8 cellular contexts compared by ENCODE assay signal in the genomic region with DNA sequence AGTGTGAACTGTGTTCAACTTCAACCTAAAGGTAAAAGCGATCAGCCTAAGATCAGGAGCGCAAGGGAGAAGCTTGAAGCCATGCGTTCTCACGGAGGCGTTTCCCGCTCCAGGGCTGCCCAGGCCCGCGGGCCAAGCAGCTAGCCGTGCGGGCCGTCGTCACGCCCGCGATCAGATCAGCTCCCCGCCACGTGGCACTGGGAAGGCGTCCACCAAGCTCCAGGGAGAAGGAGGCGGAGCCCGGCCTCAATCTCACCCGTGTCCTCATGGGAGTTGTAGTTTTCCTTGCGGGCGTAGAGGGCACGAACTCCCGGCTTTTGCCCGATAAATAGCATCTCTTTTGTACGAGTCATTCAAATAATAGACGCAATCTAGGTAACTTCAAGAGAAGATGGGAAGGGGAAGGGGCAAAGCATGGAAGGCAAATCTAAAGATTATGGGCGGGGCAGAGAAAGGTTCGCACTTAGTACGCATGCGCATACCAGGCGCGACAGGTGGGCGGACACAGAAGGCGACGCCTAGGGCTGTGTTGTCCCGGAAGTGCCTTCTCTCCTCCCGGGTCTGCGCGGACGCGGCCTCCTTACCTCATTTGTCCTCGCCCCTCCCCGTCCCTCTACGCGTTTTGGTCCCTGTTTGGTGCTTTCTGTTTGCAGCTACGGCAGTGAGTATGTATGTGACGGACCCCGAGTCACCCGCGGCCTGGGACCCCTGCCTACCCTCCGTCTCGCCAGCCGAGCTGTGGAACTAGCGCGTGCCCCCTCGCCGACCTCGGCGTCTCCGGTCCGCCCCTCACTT. TPM values are rescaled to one million over a fixed set of nuclear protein-coding genes. Genes with fewer than 3 reads are reported as not detected.
DNase-seq lines count a peak whose midpoint lies in the region; ATAC-seq and TF ChIP-seq lines count a peak whose summit lies in the region.

No MANE protein-coding gene starts in this region.

- no peaks in the 10 kb centered on the region for H3K36me3 ChIP-seq in liver (ENCODE audit: control insufficient read depth in 4 of 4, insufficient read depth in 3 of 4, low read depth in 1 of 4, low read length in 3 of 4)

- CTCF ChIA-PET in activated CD4-positive, alpha-beta memory T cell treated with anti-CD3 and anti-CD28 coated beads for 36 hours (lab: Charles Lee): interaction anchor here (1.2 kb wide), 1 partner anchor 207 kb away, joined by 3 read pairs; no protein-coding TSS in a partner anchor

- peaks cover 0 to 21% (median 4%) of the 10 kb centered on the region in 4 donors for H3K4me1 ChIP-seq in liver (ENCODE audit: control insufficient read depth in 4 of 4, insufficient read depth in 4 of 4, low read length in 3 of 4)

- peak overlapping the region; percentile 98 for H3K4me3 Mint-ChIP-seq in activated CD4-positive, alpha-beta memory T cell treated with anti-CD3 and anti-CD28 coated beads for 36 hours

- TF ChIP-seq CTCF in dorsolateral prefrontal cortex (IDR thresholded peaks at IDR 0.05 in 54 of 56, conservative IDR thresholded peaks at IDR 0.05 in 2 of 56; ENCODE audit: low read depth in 1 of 56, partially characterized antibody in 56 of 56) (peak in 16 of 56 donors; percentile 5 to 50 (median 18)), liver (IDR thresholded peaks at IDR 0.05; ENCODE audit: low read depth, low read length, missing input control) (no peak)

- WGBS in liver: 2% methylated on average over 63 of the region's 63 CpGs

- ATAC-seq in GM19438 (IDR thresholded peaks at IDR 0.05; ENCODE audit: low read depth, unreplicated experiment): peak; percentile 90
- ATAC-seq in HG03571 (IDR thresholded peaks at IDR 0.05; ENCODE audit: unreplicated experiment): peak; percentile 90

- H3K27me3 ChIP-seq in dorsolateral prefrontal cortex: no peaks in the 10 kb centered on the region
- no peaks in the 10 kb centered on the region for H3K27me3 ChIP-seq in liver (ENCODE audit: control insufficient read depth in 4 of 4, insufficient read depth in 4 of 4, low read length in 3 of 4)

- intact Hi-C loops in activated CD4-positive, alpha-beta memory T cell treated with anti-CD3 and anti-CD28 coated beads for 36 hours (cut with micrococcal nuclease): loop anchor here (1.0 to 5.0 kb wide), 5 partner anchors 41 to 386 kb away; partner anchors contain the start of genes PAX5, ZBTB5 and ZCCHC7
- intact Hi-C loops in dorsolateral prefrontal cortex (cut with DNase I): loop anchor here (1.0 to 5.0 kb wide), 3 partner anchors 41 to 277 kb away; partner anchors contain the start of gene ZCCHC7 (in 2 of the 2)

- peak in 1 of 2 donors; percentile 1 for TF ChIP-seq RAD21 in liver (IDR thresholded peaks at IDR 0.05)

- H3K9me3 ChIP-seq in liver (ENCODE audit: control insufficient read depth in 4 of 4, low read length in 3 of 4): peaks cover 0 to 4% (median under 1%) of the 10 kb centered on the region in 4 donors

- H3K9me3 Mint-ChIP-seq in activated CD4-positive, alpha-beta memory T cell treated with anti-CD3 and anti-CD28 coated beads for 36 hours: peaks cover 3% of the 10 kb centered on the region

- H3K27me3 Mint-ChIP-seq in activated CD4-positive, alpha-beta memory T cell treated with anti-CD3 and anti-CD28 coated beads for 36 hours: peaks cover 8% of the 10 kb centered on the region

- H3K27ac Mint-ChIP-seq in activated CD4-positive, alpha-beta memory T cell treated with anti-CD3 and anti-CD28 coated beads for 36 hours: peak overlapping the region; percentile 93

- H3K27ac ChIP-seq in dorsolateral prefrontal cortex: peak overlapping the region in 57 of 59 donors; percentile 10 to 90 (median 78)
- H3K27ac ChIP-seq in liver (ENCODE audit: low read depth in 1 of 2, low read length in 2 of 2): peak overlapping the region; percentile 71 to 90

- peak overlapping the region; percentile 18 to 52 for H3K9ac ChIP-seq in liver (ENCODE audit: low read depth in 1 of 2, low read length in 2 of 2)

- H3K4me1 Mint-ChIP-seq in activated CD4-positive, alpha-beta memory T cell treated with anti-CD3 and anti-CD28 coated beads for 36 hours (ENCODE audit: low read depth): peaks cover 46% of the 10 kb centered on the region

- POLR2A ChIA-PET in activated CD4-positive, alpha-beta memory T cell treated with anti-CD3 and anti-CD28 coated beads for 36 hours (lab: Charles Lee): interaction anchor here (1.0 to 3.0 kb wide), 4 partner anchors 21 to 42 kb away, joined by 3 to 28 read pairs (median 6); partner anchors contain the start of gene ZCCHC7

- peak; percentile 97 for DNase-seq in CD1c-positive myeloid dendritic cell (ENCODE audit: extremely low spot score)
- peak; percentile 96 for DNase-seq in NCI-H82 (lab: John Stamatoyannopoulos, UW)
- peak; percentile 96 for DNase-seq in activated CD4-positive, alpha-beta memory T cell treated with anti-CD3 and anti-CD28 coated beads for 36 hours
- peak; percentile 86 to 95 (median 92) for DNase-seq in dorsolateral prefrontal cortex
- DNase-seq in stimulated activated CD4-positive, alpha-beta T cell treated with anti-CD3 and anti-CD28 coated beads, Interleukin-4, amount 100 ng/mL, for 1 hour: peak; percentile 91

- H3K36me3 Mint-ChIP-seq in activated CD4-positive, alpha-beta memory T cell treated with anti-CD3 and anti-CD28 coated beads for 36 hours: peaks cover 2% of the 10 kb centered on the region

- H3K4me3 ChIP-seq in dorsolateral prefrontal cortex (peak overlapping the region; percentile 40 to 98 (median 89)), liver (ENCODE audit: low read depth in 1 of 3, low read length in 3 of 3) (peak overlapping the region; percentile 84 to 95 (median 89))

TF ChIP-seq in liver, 16 proteins besides CTCF, POLR2A, EP300 and RAD21 (continues in another document):
- TF ChIP-seq FOXA2 (IDR thresholded peaks at IDR 0.05) (no peak), RXRA (IDR thresholded peaks at IDR 0.05) (peak; percentile 46 to 47), MAX (IDR thresholded peaks at IDR 0.05) (peak; percentile 99), YY1 (IDR thresholded peaks at IDR 0.05) (peak; percentile 43), NR2F2 (IDR thresholded peaks at IDR 0.05) (no peak), SP1 (IDR thresholded peaks at IDR 0.05) (peak; percentile 55), FOXA1 (IDR thresholded peaks at IDR 0.05) (no peak), GABPA (IDR thresholded peaks at IDR 0.05 in 1 of 2, conservative IDR thresholded peaks at IDR 0.05 in 1 of 2) (peak; percentile 12 to 83), HNF4A (conservative IDR thresholded peaks at IDR 0.05) (peak in 1 of 2 donors; percentile 13), JUND (IDR thresholded peaks at IDR 0.05) (no peak), EGR1 (IDR thresholded peaks at IDR 0.05; ENCODE audit: low read depth in 2 of 2) (peak in 1 of 2 donors; percentile 43)
- TF ChIP-seq, protein P1, sequence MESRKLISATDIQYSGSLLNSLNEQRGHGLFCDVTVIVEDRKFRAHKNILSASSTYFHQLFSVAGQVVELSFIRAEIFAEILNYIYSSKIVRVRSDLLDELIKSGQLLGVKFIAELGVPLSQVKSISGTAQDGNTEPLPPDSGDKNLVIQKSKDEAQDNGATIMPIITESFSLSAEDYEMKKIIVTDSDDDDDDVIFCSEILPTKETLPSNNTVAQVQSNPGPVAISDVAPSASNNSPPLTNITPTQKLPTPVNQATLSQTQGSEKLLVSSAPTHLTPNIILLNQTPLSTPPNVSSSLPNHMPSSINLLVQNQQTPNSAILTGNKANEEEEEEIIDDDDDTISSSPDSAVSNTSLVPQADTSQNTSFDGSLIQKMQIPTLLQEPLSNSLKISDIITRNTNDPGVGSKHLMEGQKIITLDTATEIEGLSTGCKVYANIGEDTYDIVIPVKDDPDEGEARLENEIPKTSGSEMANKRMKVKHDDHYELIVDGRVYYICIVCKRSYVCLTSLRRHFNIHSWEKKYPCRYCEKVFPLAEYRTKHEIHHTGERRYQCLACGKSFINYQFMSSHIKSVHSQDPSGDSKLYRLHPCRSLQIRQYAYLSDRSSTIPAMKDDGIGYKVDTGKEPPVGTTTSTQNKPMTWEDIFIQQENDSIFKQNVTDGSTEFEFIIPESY (IDR thresholded peaks at IDR 0.05): peak; percentile 58
- TF ChIP-seq, protein P2, sequence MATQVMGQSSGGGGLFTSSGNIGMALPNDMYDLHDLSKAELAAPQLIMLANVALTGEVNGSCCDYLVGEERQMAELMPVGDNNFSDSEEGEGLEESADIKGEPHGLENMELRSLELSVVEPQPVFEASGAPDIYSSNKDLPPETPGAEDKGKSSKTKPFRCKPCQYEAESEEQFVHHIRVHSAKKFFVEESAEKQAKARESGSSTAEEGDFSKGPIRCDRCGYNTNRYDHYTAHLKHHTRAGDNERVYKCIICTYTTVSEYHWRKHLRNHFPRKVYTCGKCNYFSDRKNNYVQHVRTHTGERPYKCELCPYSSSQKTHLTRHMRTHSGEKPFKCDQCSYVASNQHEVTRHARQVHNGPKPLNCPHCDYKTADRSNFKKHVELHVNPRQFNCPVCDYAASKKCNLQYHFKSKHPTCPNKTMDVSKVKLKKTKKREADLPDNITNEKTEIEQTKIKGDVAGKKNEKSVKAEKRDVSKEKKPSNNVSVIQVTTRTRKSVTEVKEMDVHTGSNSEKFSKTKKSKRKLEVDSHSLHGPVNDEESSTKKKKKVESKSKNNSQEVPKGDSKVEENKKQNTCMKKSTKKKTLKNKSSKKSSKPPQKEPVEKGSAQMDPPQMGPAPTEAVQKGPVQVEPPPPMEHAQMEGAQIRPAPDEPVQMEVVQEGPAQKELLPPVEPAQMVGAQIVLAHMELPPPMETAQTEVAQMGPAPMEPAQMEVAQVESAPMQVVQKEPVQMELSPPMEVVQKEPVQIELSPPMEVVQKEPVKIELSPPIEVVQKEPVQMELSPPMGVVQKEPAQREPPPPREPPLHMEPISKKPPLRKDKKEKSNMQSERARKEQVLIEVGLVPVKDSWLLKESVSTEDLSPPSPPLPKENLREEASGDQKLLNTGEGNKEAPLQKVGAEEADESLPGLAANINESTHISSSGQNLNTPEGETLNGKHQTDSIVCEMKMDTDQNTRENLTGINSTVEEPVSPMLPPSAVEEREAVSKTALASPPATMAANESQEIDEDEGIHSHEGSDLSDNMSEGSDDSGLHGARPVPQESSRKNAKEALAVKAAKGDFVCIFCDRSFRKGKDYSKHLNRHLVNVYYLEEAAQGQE (IDR thresholded peaks at IDR 0.05): peak; percentile 24

RNA-seq across cellular contexts. Expression of gene ZCCHC7, which starts 40.8 kb away (rescaled TPM):
- total RNA-seq in activated CD4-positive, alpha-beta memory T cell treated with anti-CD3 and anti-CD28 coated beads for 36 hours: 10 to 100 TPM; 26.8 to 28.1 TPM
- total RNA-seq in dorsolateral prefrontal cortex (10 to 100 TPM; 24.0 to 54.3 (median 35.6) TPM), liver (1 to 10 TPM; 6.7 to 9.7 TPM)
- polyA plus RNA-seq in liver: 1 to 10 TPM; 3.3 to 8.6 TPM

RNA-seq across cellular contexts. Expression of gene PAX5, which starts 45.5 kb away (rescaled TPM):
- total RNA-seq in activated CD4-positive, alpha-beta memory T cell treated with anti-CD3 and anti-CD28 coated beads for 36 hours: under 1 TPM; 0.12 to 0.15 TPM
- total RNA-seq in dorsolateral prefrontal cortex (under 1 TPM in 18 of 120 experiments, not detected in 102; 0.04 to 0.98 (median 0.09) TPM), liver (1 to 10 TPM in 1 of 2 donors, under 1 TPM in 1; 0.08 to 2.7 TPM)
- under 1 TPM; 0.05 to 0.14 TPM for polyA plus RNA-seq in liver

Comparison
In these comparisons a context has a peak if more than half of its experiments do, and no peak if none do; other contexts are left out.
1. Peak in every context shown above with its lines: DNase-seq, ATAC-seq, H3K4me3 ChIP-seq and H3K27ac ChIP-seq.